30 cellular contexts compared by ENCODE assay signal in genomic region chr7:153858335-153858734, GRCh38.
DNase-seq lines count a peak whose midpoint lies in the region; TF ChIP-seq lines count a peak whose summit lies in the region.
"Had no signal": no experiment of that assay in that cellular context is flagged by ENCODE, and none has a peak within 500 bp of the region (broad histone marks: within the 10 kb centered on the region; RNA-seq: fewer than 3 reads in every experiment).

No MANE protein-coding gene starts in this region.

- H3K4me1 ChIP-seq in rectal smooth muscle tissue (ENCODE audit: control insufficient read depth, insufficient read depth, low read length) (peaks cover 5% of the 10 kb centered on the region), transverse colon (no peaks in the 10 kb centered on the region), H9 (ENCODE audit: insufficient read depth, low read length) (no peaks in the 10 kb centered on the region), endodermal cell (ENCODE audit: control insufficient read depth, insufficient read depth, low read length) (no peaks in the 10 kb centered on the region)
- H3K4me1 ChIP-seq: Caco-2, pancreas had no signal

- H2BK120ac ChIP-seq in H9 (ENCODE audit: low read depth, low read length, poor library complexity, severe bottlenecking) = no peak overlapping the region

- no peak overlapping the region for H2BK12ac ChIP-seq in H9 (ENCODE audit: insufficient read length, low read depth, low read length)

- H3K27me3 ChIP-seq in rectal smooth muscle tissue (ENCODE audit: control insufficient read depth, insufficient read depth, low read length) (no peaks in the 10 kb centered on the region), transverse colon (no peaks in the 10 kb centered on the region), H9 (ENCODE audit: insufficient read depth, low read length) (no peaks in the 10 kb centered on the region), endodermal cell (ENCODE audit: control insufficient read depth, insufficient read depth, low read length, poor library complexity, severe bottlenecking) (no peaks in the 10 kb centered on the region)
- H3K27me3 ChIP-seq: pancreas had no signal

- H3K9me3 ChIP-seq in transverse colon = no peaks in the 10 kb centered on the region
- H3K9me3 ChIP-seq in H9 (ENCODE audit: control insufficient read depth, low read depth, low read length) = peaks cover 14% of the 10 kb centered on the region
- peaks cover 79% of the 10 kb centered on the region for H3K9me3 ChIP-seq in endodermal cell (ENCODE audit: control insufficient read depth, low read length)
- H3K9me3 ChIP-seq: pancreas, SK-N-SH had no signal

- no peak overlapping the region for H4K91ac ChIP-seq in H9 (ENCODE audit: insufficient read length, low read depth, low read length)

- TF ChIP-seq POLR2A in transverse colon (IDR thresholded peaks at IDR 0.05) = no peak

- no peak overlapping the region for H4K5ac ChIP-seq in H9 (ENCODE audit: insufficient read length, low read depth, low read length)

- no peak overlapping the region for H3K9ac ChIP-seq in rectal smooth muscle tissue (ENCODE audit: low read length)
- H3K9ac ChIP-seq in H9 (ENCODE audit: extremely low read depth, insufficient read length, low read length) = no peak overlapping the region
- no peak overlapping the region for H3K9ac ChIP-seq in endodermal cell (ENCODE audit: extremely low read depth, low read length, poor library complexity, severe bottlenecking)
- H3K9ac ChIP-seq: SK-N-SH had no signal

- H3K9me3 Mint-ChIP-seq in H9 (peaks cover 61 to 76% of the 10 kb centered on the region in 2 experiments), endodermal cell (peaks cover 72% of the 10 kb centered on the region)

- H3K18ac ChIP-seq in H9 (ENCODE audit: insufficient read length, low read depth, low read length) = no peak overlapping the region

- no peak overlapping the region for H3K4me2 ChIP-seq in H9 (ENCODE audit: insufficient read depth, insufficient read length, low read length)
- H3K4me2 ChIP-seq: SK-N-SH had no signal

- no peaks in the 10 kb centered on the region for H3K23me2 ChIP-seq in H9 (ENCODE audit: insufficient read length, low read depth, low read length, poor library complexity, severe bottlenecking)

- H2BK15ac ChIP-seq in H9 (ENCODE audit: low read depth, low read length) = no peak overlapping the region

- H3K23ac ChIP-seq in H9 (ENCODE audit: insufficient read length, low read depth, low read length) = no peak overlapping the region

- H4K8ac ChIP-seq in H9 (replicated peaks; ENCODE audit: insufficient read length, low read depth, low read length) = no peak overlapping the region

- H2BK5ac ChIP-seq in H9 (ENCODE audit: insufficient read length, low read length) = no peak overlapping the region

- H3K4me3 Mint-ChIP-seq in H9 (no peak overlapping the region), endodermal cell (no peak overlapping the region)
- H3K4me3 Mint-ChIP-seq: activated naive CD8-positive, alpha-beta T cell treated with anti-CD3 and anti-CD28 coated beads, Interleukin-2, amount 50 U/mL, for 24 hours; activated T-cell treated with anti-CD3 and anti-CD28 coated beads, Interleukin-2, amount 50 U/mL, for 72 hours; brain; CD14-positive monocyte; neural crest cell; stimulated activated naive CD8-positive, alpha-beta T cell treated with anti-CD3 and anti-CD28 coated beads, Interleukin-15, amount 100 ng/mL, for 72 hours had no signal

- TF ChIP-seq EP300 in transverse colon (IDR thresholded peaks at IDR 0.05; ENCODE audit: low read depth) = peak; percentile 48

- DNase-seq in SK-MEL-5 (ENCODE audit: low read depth, low spot score) (peak; percentile 79), inferior parietal cortex (ENCODE audit: extremely low spot score) (peak; percentile 31), transverse colon (no peak), H9 (no peak), endodermal cell (no peak), SW 1271 (lab: John Stamatoyannopoulos, UW) (no peak)
- DNase-seq: activated CD4-positive, alpha-beta T cell treated with anti-CD3 and anti-CD28 coated beads, Interleukin-2, amount 50 U/mL, for 48 hours; activated CD4-positive, CD25-positive, alpha-beta regulatory T cell treated with anti-CD3 and anti-CD28 coated beads, Interleukin-2, amount 50 U/mL, for 72 hours; activated naive CD8-positive, alpha-beta T cell treated with anti-CD3 and anti-CD28 coated beads, Interleukin-2, amount 50 U/mL, for 24 hours; activated T-cell treated with anti-CD3 and anti-CD28 coated beads, Interleukin-2, amount 50 U/mL, for 72 hours; Caco-2; cerebellar nuclear complex; dermis blood vessel endothelial cell; DMS53; GDM1; left cardiac atrium; mammary epithelial cell; NCI-H146; NCI-H446 treated with DMSO at 0.1 percent for 48 hours; pancreas; RPMI8226; SK-N-SH; stimulated activated CD4-positive, alpha-beta T cell treated with anti-CD3 and anti-CD28 coated beads, Interleukin-12 subunit alpha, Interleukin-12 subunit beta, amount 100 ng/mL, for 4 hours; stimulated activated CD4-positive, alpha-beta T cell treated with anti-CD3 and anti-CD28 coated beads, Interleukin-2, amount 100 ng/mL, for 48 hours; stimulated activated naive CD8-positive, alpha-beta T cell treated with anti-CD3 and anti-CD28 coated beads, Interleukin-15, amount 100 ng/mL, for 72 hours; T-helper 2 cell had no signal

- H3K27me3 Mint-ChIP-seq in H9 (ENCODE audit: low read depth) (no peaks in the 10 kb centered on the region), endodermal cell (ENCODE audit: insufficient read depth) (no peaks in the 10 kb centered on the region)
- H3K27me3 Mint-ChIP-seq: activated naive CD8-positive, alpha-beta T cell treated with anti-CD3 and anti-CD28 coated beads, Interleukin-2, amount 50 U/mL, for 24 hours; brain; stimulated activated naive CD8-positive, alpha-beta T cell treated with anti-CD3 and anti-CD28 coated beads, Interleukin-15, amount 100 ng/mL, for 72 hours had no signal

- H3K4ac ChIP-seq in H9 (ENCODE audit: low read depth, low read length) = no peak overlapping the region

- H3K36me3 ChIP-seq in rectal smooth muscle tissue (ENCODE audit: control insufficient read depth, insufficient read depth, low read length) (no peaks in the 10 kb centered on the region), transverse colon (no peaks in the 10 kb centered on the region), endodermal cell (ENCODE audit: control insufficient read depth, insufficient read depth, low read length) (no peaks in the 10 kb centered on the region)
- H3K36me3 ChIP-seq: pancreas had no signal

- intact Hi-C loops in transverse colon (cut with DNase I; ENCODE audit: low total_unique reads) = no loop called here

- H3K27ac ChIP-seq in rectal smooth muscle tissue (ENCODE audit: low read depth, low read length) = peak overlapping the region; percentile 40
- peak overlapping the region in 2 of 4 donors; percentile 6 to 40 for H3K27ac ChIP-seq in transverse colon
- H3K27ac ChIP-seq in H9 (ENCODE audit: insufficient read length, low read depth, low read length) = no peak overlapping the region
- no peak overlapping the region for H3K27ac ChIP-seq in endodermal cell (ENCODE audit: low read depth, low read length)
- H3K27ac ChIP-seq: pancreas had no signal

- H3T11ph ChIP-seq in H9 (ENCODE audit: low read length) = no peak overlapping the region

- H3K4me1 Mint-ChIP-seq in H9 = no peaks in the 10 kb centered on the region
- no peaks in the 10 kb centered on the region for H3K4me1 Mint-ChIP-seq in endodermal cell
- H3K4me1 Mint-ChIP-seq: activated naive CD8-positive, alpha-beta T cell treated with anti-CD3 and anti-CD28 coated beads, Interleukin-2, amount 50 U/mL, for 24 hours; brain; CD14-positive monocyte; neural crest cell; stimulated activated naive CD8-positive, alpha-beta T cell treated with anti-CD3 and anti-CD28 coated beads, Interleukin-15, amount 100 ng/mL, for 72 hours had no signal

- WGBS in transverse colon (ENCODE audit: low coverage in 1 of 2), 2 donors = 56 to 80% methylated on average over 1 to 4 of the region's 4 CpGs
- no CpG with 5 or more reads among the region's 4 CpGs for WGBS in H9 (ENCODE audit: extremely low coverage, insufficient read length, low lambda C conversion rate)
- 50 to 78% methylated on average over 4 of the region's 4 CpGs for WGBS in endodermal cell (ENCODE audit: insufficient coverage in 1 of 2, insufficient read length in 1 of 2), 2 experiments

- no peak overlapping the region for H3K14ac ChIP-seq in H9 (ENCODE audit: insufficient read depth, low read length)

- TF ChIP-seq CTCF in transverse colon (IDR thresholded peaks at IDR 0.05) = no peak
- no peak for TF ChIP-seq CTCF in H9 (conservative IDR thresholded peaks at IDR 0.05)
- no peak for TF ChIP-seq CTCF in endodermal cell (conservative IDR thresholded peaks at IDR 0.05)

- no peak overlapping the region for H3K56ac ChIP-seq in H9 (ENCODE audit: insufficient read length, low read depth, low read length)

- H3K27ac Mint-ChIP-seq in H9 (no peak overlapping the region), endodermal cell (no peak overlapping the region)
- H3K27ac Mint-ChIP-seq: activated naive CD8-positive, alpha-beta T cell treated with anti-CD3 and anti-CD28 coated beads, Interleukin-2, amount 50 U/mL, for 24 hours; activated T-cell treated with anti-CD3 and anti-CD28 coated beads, Interleukin-2, amount 50 U/mL, for 72 hours; CD14-positive monocyte; stimulated activated naive CD8-positive, alpha-beta T cell treated with anti-CD3 and anti-CD28 coated beads, Interleukin-15, amount 100 ng/mL, for 72 hours had no signal

- no peaks in the 10 kb centered on the region for H3K79me2 ChIP-seq in H9 (ENCODE audit: insufficient read depth, low read length)

- no peak overlapping the region for H3K4me3 ChIP-seq in rectal smooth muscle tissue (ENCODE audit: low read length)
- H3K4me3 ChIP-seq in transverse colon = no peak overlapping the region
- no peak overlapping the region for H3K4me3 ChIP-seq in endodermal cell (ENCODE audit: low read length)
- H3K4me3 ChIP-seq: pancreas had no signal

- in situ Hi-C loops in SK-MEL-5 (cut with HindIII; ENCODE audit: low pct_unique_long_range_greater_than_20kb, low sequenced_read_pairs) (no loop called here), transverse colon (cut with MboI; ENCODE audit: low pct_ligation_motif_present in 1 of 4, low pct_unique_long_range_greater_than_20kb in 1 of 4, low sequenced_read_pairs in 3 of 4) (no loop called here)

- peaks cover 0 to 16% (median 5%) of the 10 kb centered on the region in 3 experiments; a peak in 6 of 7 replicates for H3K36me3 Mint-ChIP-seq in H9 (ENCODE audit: insufficient read depth in 1 of 3, low read depth in 3 of 3)
- no peaks in the 10 kb centered on the region for H3K36me3 Mint-ChIP-seq in endodermal cell (ENCODE audit: low read depth)
- H3K36me3 Mint-ChIP-seq: brain, CD14-positive monocyte had no signal

- no peak overlapping the region for H2AK5ac ChIP-seq in H9 (ENCODE audit: insufficient read length, low read length)

- no peak overlapping the region for H2AFZ ChIP-seq in H9 (ENCODE audit: low read length)

- H2BK20ac ChIP-seq in H9 (ENCODE audit: low read depth, low read length, poor library complexity, severe bottlenecking) = no peak overlapping the region

- H3K79me1 ChIP-seq in H9 (ENCODE audit: insufficient read depth, low read depth, low read length, poor library complexity, severe bottlenecking) = no peaks in the 10 kb centered on the region

- no peaks in the 10 kb centered on the region for H4K20me1 ChIP-seq in H9 (ENCODE audit: control insufficient read depth, insufficient read depth, insufficient read length)

Comparison
In these comparisons a context has a peak if more than half of its experiments do, and no peak if none do; other contexts are left out.
1. DNase-seq: peak in SK-MEL-5 (single experiment) and inferior parietal cortex (single experiment); none in transverse colon (single experiment), H9 (single experiment), endodermal cell (single experiment) and SW 1271 (0 of 2).